ENCODE assay signal across 8 cellular contexts in genomic region chr6:45710304-45710821, GRCh38.
DNase-seq lines count a peak whose midpoint lies in the region; ATAC-seq and TF ChIP-seq lines count a peak whose summit lies in the region.

No MANE protein-coding gene starts in this region.

- DNase-seq in ELR (ENCODE audit: low read depth) (peak; percentile 50), HPDE6-E6E7 (ENCODE audit: extremely low spot score) (peak; percentile 16), nephron progenitor cell (no peak), NCI-H1092 treated with DMSO at 0.1 percent for 48 hours (lab: John Stamatoyannopoulos, UW) (no peak), endodermal cell (no peak)
- DNase-seq in activated T-cell treated with anti-CD3 and anti-CD28 coated beads, Interleukin-2, amount 50 U/mL, for 48 hours = peak; percentile 94 to 95
- peak; percentile 79 to 92 for DNase-seq in stimulated activated CD4-positive, alpha-beta T cell treated with anti-CD3 and anti-CD28 coated beads, Interleukin-12 subunit alpha, Interleukin-12 subunit beta, amount 100 ng/mL, for 24 hours (ENCODE audit: low read depth in 2 of 2)

- H3K9ac ChIP-seq in endodermal cell (ENCODE audit: extremely low read depth, low read length, poor library complexity, severe bottlenecking) = no peak overlapping the region

- H3K36me3 Mint-ChIP-seq in nephron progenitor cell (ENCODE audit: low read depth) (no peaks in the 10 kb centered on the region), endodermal cell (ENCODE audit: low read depth) (no peaks in the 10 kb centered on the region)

- H3K4me1 Mint-ChIP-seq in nephron progenitor cell (peaks cover 22% of the 10 kb centered on the region), endodermal cell (peaks cover 2% of the 10 kb centered on the region)

- no peaks in the 10 kb centered on the region for H3K27me3 ChIP-seq in endodermal cell (ENCODE audit: control insufficient read depth, insufficient read depth, low read length, poor library complexity, severe bottlenecking)

- ATAC-seq in GM21515 (IDR thresholded peaks at IDR 0.05; ENCODE audit: unreplicated experiment) = peak; percentile 59

- TF ChIP-seq CTCF in nephron progenitor cell (IDR thresholded peaks at IDR 0.05) (no peak), endodermal cell (conservative IDR thresholded peaks at IDR 0.05) (no peak)

- H3K4me3 Mint-ChIP-seq in nephron progenitor cell = no peak overlapping the region
- H3K4me3 Mint-ChIP-seq in endodermal cell = no peak overlapping the region

- no peak overlapping the region for H3K27ac ChIP-seq in endodermal cell (ENCODE audit: low read depth, low read length)

- no peaks in the 10 kb centered on the region for H3K9me3 Mint-ChIP-seq in nephron progenitor cell
- H3K9me3 Mint-ChIP-seq in endodermal cell = no peaks in the 10 kb centered on the region

- peaks cover 3% of the 10 kb centered on the region for H3K27me3 Mint-ChIP-seq in nephron progenitor cell (ENCODE audit: low read depth, poor library complexity)
- peaks cover 12% of the 10 kb centered on the region for H3K27me3 Mint-ChIP-seq in endodermal cell (ENCODE audit: insufficient read depth)

- H3K36me3 ChIP-seq in endodermal cell (ENCODE audit: control insufficient read depth, insufficient read depth, low read length) = no peaks in the 10 kb centered on the region

- H3K4me3 ChIP-seq in endodermal cell (ENCODE audit: low read length) = no peak overlapping the region

- H3K27ac Mint-ChIP-seq in nephron progenitor cell (no peak overlapping the region), endodermal cell (no peak overlapping the region)

- H3K4me1 ChIP-seq in endodermal cell (ENCODE audit: control insufficient read depth, insufficient read depth, low read length) = no peaks in the 10 kb centered on the region

- WGBS in endodermal cell (ENCODE audit: insufficient coverage in 1 of 2, insufficient read length in 1 of 2), 2 experiments = 91 to 94% methylated on average over 3 to 5 of the region's 5 CpGs

- H3K9me3 ChIP-seq in endodermal cell (ENCODE audit: control insufficient read depth, low read length) = no peaks in the 10 kb centered on the region

Comparison
In these comparisons a context has a peak if more than half of its experiments do, and no peak if none do; other contexts are left out.
1. DNase-seq: peak in ELR (single experiment), HPDE6-E6E7 (single experiment), activated T-cell treated with anti-CD3 and anti-CD28 coated beads, Interleukin-2, amount 50 U/mL, for 48 hours (2 of 2) and stimulated activated CD4-positive, alpha-beta T cell treated with anti-CD3 and anti-CD28 coated beads, Interleukin-12 subunit alpha, Interleukin-12 subunit beta, amount 100 ng/mL, for 24 hours (2 of 2); none in nephron progenitor cell (single experiment), NCI-H1092 treated with DMSO at 0.1 percent for 48 hours (single experiment) and endodermal cell (single experiment).